In the genomic region with DNA sequence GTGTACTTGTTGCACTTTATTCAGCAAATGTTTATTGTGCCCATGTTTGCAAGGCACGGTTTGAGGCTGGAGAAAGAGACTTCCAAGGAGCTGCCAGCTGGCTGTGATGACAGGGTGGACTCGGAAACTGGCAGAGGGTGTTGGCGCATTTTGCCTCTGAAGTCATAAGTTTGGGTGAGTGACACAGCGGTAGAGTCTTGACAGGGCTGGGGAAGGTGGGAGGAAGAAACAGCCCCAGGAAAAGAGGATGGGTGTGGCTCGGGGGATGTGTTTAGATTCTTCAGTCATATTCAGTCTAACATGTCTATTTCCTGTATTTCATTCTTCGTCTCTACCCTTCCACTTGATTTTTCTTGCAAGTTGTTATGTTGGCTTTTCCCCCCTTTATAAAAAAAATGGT, we compare ENCODE assay signal across 16 cellular contexts.
DNase-seq lines count a peak whose midpoint lies in the region; ATAC-seq and TF ChIP-seq lines count a peak whose summit lies in the region.
"Had no signal": no experiment of that assay in that cellular context is flagged by ENCODE, and none has a peak within 500 bp of the region (broad histone marks: within the 10 kb centered on the region; RNA-seq: fewer than 3 reads in every experiment).

No MANE protein-coding gene starts in this region.

- TF ChIP-seq POLR2A in esophagus squamous epithelium (IDR thresholded peaks at IDR 0.05) (no peak), transverse colon (IDR thresholded peaks at IDR 0.05) (no peak)

- no peak overlapping the region for H3K27ac Mint-ChIP-seq in activated naive CD4-positive, alpha-beta T cell treated with anti-CD3 and anti-CD28 coated beads for 36 hours
- no peak overlapping the region for H3K27ac Mint-ChIP-seq in activated naive CD4-positive, alpha-beta T cell treated with anti-CD3 and anti-CD28 coated beads, Interleukin-2, amount 50 U/mL, for 72 hours

- no peaks in the 10 kb centered on the region for H3K36me3 Mint-ChIP-seq in activated naive CD4-positive, alpha-beta T cell treated with anti-CD3 and anti-CD28 coated beads for 36 hours (ENCODE audit: low read depth)
- no peaks in the 10 kb centered on the region for H3K36me3 Mint-ChIP-seq in activated naive CD4-positive, alpha-beta T cell treated with anti-CD3 and anti-CD28 coated beads, Interleukin-2, amount 50 U/mL, for 72 hours

- WGBS in esophagus squamous epithelium, 2 donors = 14 to 18% methylated on average over 6 of the region's 6 CpGs
- WGBS in transverse colon (ENCODE audit: low coverage in 1 of 2), 2 donors = 31 to 49% methylated on average over 6 of the region's 6 CpGs

- DNase-seq in activated naive CD4-positive, alpha-beta T cell treated with anti-CD3 and anti-CD28 coated beads for 36 hours = peak; percentile 23
- no peak for DNase-seq in activated naive CD4-positive, alpha-beta T cell treated with anti-CD3 and anti-CD28 coated beads, Interleukin-2, amount 50 U/mL, for 72 hours (ENCODE audit: low spot score in 2 of 2)
- DNase-seq in RWPE1 (ENCODE audit: low spot score) (peak; percentile 34), esophagus squamous epithelium (lab: John Stamatoyannopoulos, UW) (no peak), transverse colon (peak; percentile 29)
- no peak for DNase-seq in effector CD8-positive, alpha-beta T cell (lab: John Stamatoyannopoulos, UW)
- DNase-seq: activated CD4-positive, CD25-positive, alpha-beta regulatory T cell treated with anti-CD3 and anti-CD28 coated beads, Interleukin-2, amount 50 U/mL, for 72 hours; activated naive CD4-positive, alpha-beta T cell; NCI-H187; NCI-H446; NK-92 treated with Interleukin-12 subunit alpha and Interleukin-12 subunit beta, amount 100 ng/mL, for 24 hours; RPMI8226 had no signal

- peak overlapping the region; percentile 47; the same call in 1 of the 2 replicates for H3K27ac ChIP-seq in RWPE1
- peak overlapping the region; percentile 44 to 79 (median 72) for H3K27ac ChIP-seq in esophagus squamous epithelium
- H3K27ac ChIP-seq in transverse colon = no peak overlapping the region

- H3K9me3 ChIP-seq in esophagus squamous epithelium = no peaks in the 10 kb centered on the region
- H3K9me3 ChIP-seq in transverse colon = no peaks in the 10 kb centered on the region
- H3K9me3 ChIP-seq: tibial nerve had no signal

- no peaks in the 10 kb centered on the region for H3K27me3 Mint-ChIP-seq in activated naive CD4-positive, alpha-beta T cell treated with anti-CD3 and anti-CD28 coated beads for 36 hours (ENCODE audit: low read depth)

- H3K4me3 Mint-ChIP-seq in activated naive CD4-positive, alpha-beta T cell treated with anti-CD3 and anti-CD28 coated beads for 36 hours = no peak overlapping the region

- ATAC-seq in activated naive CD4-positive, alpha-beta T cell treated with anti-CD3 and anti-CD28 coated beads, Interleukin-2, amount 50 U/mL, for 72 hours = no peak
- ATAC-seq in GM19455 (IDR thresholded peaks at IDR 0.05; ENCODE audit: unreplicated experiment) = no peak
- ATAC-seq in GM21717 (IDR thresholded peaks at IDR 0.05; ENCODE audit: unreplicated experiment) = no peak
- ATAC-seq: HepG2 had no signal

- intact Hi-C loops in activated naive CD4-positive, alpha-beta T cell treated with anti-CD3 and anti-CD28 coated beads for 36 hours (cut with micrococcal nuclease) = no loop called here
- intact Hi-C loops in esophagus squamous epithelium (cut with DNase I) = no loop called here
- intact Hi-C loops in transverse colon (cut with DNase I; ENCODE audit: low total_unique reads) = no loop called here

- TF ChIP-seq CTCF in RWPE1 (conservative IDR thresholded peaks at IDR 0.05; ENCODE audit: low read depth) (no peak), esophagus squamous epithelium (IDR thresholded peaks at IDR 0.05) (no peak), transverse colon (IDR thresholded peaks at IDR 0.05) (no peak)

- TF ChIP-seq EP300 in transverse colon (IDR thresholded peaks at IDR 0.05; ENCODE audit: low read depth) = no peak

- H3K4me3 ChIP-seq in esophagus squamous epithelium = no peak overlapping the region
- no peak overlapping the region for H3K4me3 ChIP-seq in transverse colon
- H3K4me3 ChIP-seq: tibial nerve had no signal

- POLR2A ChIA-PET in RWPE1 (lab: Yijun Ruan, JAX; ENCODE audit: low non-redundant PET) = no interaction called here

- H3K4me1 ChIP-seq in esophagus squamous epithelium (peaks cover 6 to 75% (median 32%) of the 10 kb centered on the region in 3 donors), transverse colon (peaks cover 0 to 31% (median 10%) of the 10 kb centered on the region in 4 donors)

- in situ Hi-C loops in transverse colon (cut with MboI; ENCODE audit: low pct_ligation_motif_present in 1 of 4, low pct_unique_long_range_greater_than_20kb in 1 of 4, low sequenced_read_pairs in 3 of 4) = no loop called here

- CTCF ChIA-PET in activated naive CD4-positive, alpha-beta T cell treated with anti-CD3 and anti-CD28 coated beads for 36 hours (lab: Charles Lee) = no interaction called here
- CTCF ChIA-PET in RWPE1 (lab: Yijun Ruan, JAX) = no interaction called here

- peaks cover 9% of the 10 kb centered on the region for H3K4me1 Mint-ChIP-seq in activated naive CD4-positive, alpha-beta T cell treated with anti-CD3 and anti-CD28 coated beads for 36 hours (ENCODE audit: low read depth)

- H3K27me3 ChIP-seq in esophagus squamous epithelium (no peaks in the 10 kb centered on the region), transverse colon (no peaks in the 10 kb centered on the region)
- H3K27me3 ChIP-seq: tibial nerve had no signal

- H3K36me3 ChIP-seq in esophagus squamous epithelium (no peaks in the 10 kb centered on the region), transverse colon (no peaks in the 10 kb centered on the region)
- H3K36me3 ChIP-seq: tibial nerve had no signal

- no peaks in the 10 kb centered on the region for H3K9me3 Mint-ChIP-seq in activated naive CD4-positive, alpha-beta T cell treated with anti-CD3 and anti-CD28 coated beads for 36 hours
- no peaks in the 10 kb centered on the region for H3K9me3 Mint-ChIP-seq in activated naive CD4-positive, alpha-beta T cell treated with anti-CD3 and anti-CD28 coated beads, Interleukin-2, amount 50 U/mL, for 72 hours

Comparison
In these comparisons a context has a peak if more than half of its experiments do, and no peak if none do; other contexts are left out.
1. DNase-seq: peak in activated naive CD4-positive, alpha-beta T cell treated with anti-CD3 and anti-CD28 coated beads for 36 hours (single experiment), RWPE1 (single experiment) and transverse colon (single experiment); none in activated naive CD4-positive, alpha-beta T cell treated with anti-CD3 and anti-CD28 coated beads, Interleukin-2, amount 50 U/mL, for 72 hours (0 of 2), esophagus squamous epithelium (single experiment) and effector CD8-positive, alpha-beta T cell (single experiment).
2. H3K27ac ChIP-seq: peak in RWPE1 (single experiment) and esophagus squamous epithelium (4 of 4); none in transverse colon (0 of 4).